21 cellular contexts compared by ENCODE assay signal in the genomic region with DNA sequence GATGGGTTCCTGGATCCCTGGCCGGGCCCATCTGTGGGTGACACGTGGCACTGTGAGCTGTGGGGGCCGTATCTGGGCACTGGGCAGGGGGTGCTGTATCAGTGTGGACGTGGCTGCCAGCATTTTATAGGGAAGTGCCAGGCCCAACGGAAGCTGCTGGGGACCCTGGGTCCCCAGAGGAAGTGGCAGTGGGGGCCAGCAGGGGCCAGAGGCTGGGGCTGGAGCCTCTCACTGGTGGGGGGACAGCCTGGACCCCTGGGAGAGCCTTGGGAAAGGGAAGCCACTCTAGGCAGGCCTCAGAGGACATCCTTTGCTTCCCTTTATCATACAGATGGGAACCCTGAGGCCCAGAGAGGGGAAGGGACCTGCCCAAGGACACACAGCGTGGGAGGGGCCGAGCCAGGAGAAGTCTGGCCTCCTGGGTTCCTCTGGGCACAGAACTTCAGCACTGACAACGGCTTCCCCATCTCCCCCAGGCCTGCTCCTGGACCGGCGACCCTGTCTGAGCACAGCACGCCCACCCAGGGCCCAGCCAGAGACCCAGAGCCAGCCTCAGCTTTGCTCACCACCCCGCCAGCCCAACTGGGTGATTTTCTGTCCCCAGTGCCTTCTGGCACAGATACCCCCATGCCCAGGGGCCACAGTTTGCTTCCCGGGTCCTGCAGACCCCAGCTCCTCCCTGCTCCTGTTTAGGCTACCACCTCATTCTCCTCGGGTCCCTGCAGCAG. TPM values are rescaled to one million over a fixed set of nuclear protein-coding genes. Genes with fewer than 3 reads are reported as not detected.
"Had no signal": no experiment of that assay in that cellular context is flagged by ENCODE, and none has a peak within 500 bp of the region (broad histone marks: within the 10 kb centered on the region; RNA-seq: fewer than 3 reads in every experiment).

No MANE protein-coding gene starts in this region.

- H3K36me3 Mint-ChIP-seq: memory B cell; natural killer cell treated with Interleukin-12 subunit alpha and Interleukin-12 subunit beta and Interleukin-15 and Interleukin-18, amount 100 ng/mL, for 72 hours; stimulated activated memory B cell treated with anti-CD40 and anti-IgM and Interleukin-4, amounts not matched to agents 10 μg/mL and 1 μg/mL and 100 μg/mL, for 72 hours had no signal

- ATAC-seq: effector memory CD8-positive, alpha-beta T cell; left cardiac atrium; lower lobe of right lung; natural killer cell treated with Interleukin-12 subunit alpha and Interleukin-12 subunit beta and Interleukin-15 and Interleukin-18, amount 100 ng/mL, for 72 hours; psoas muscle; sciatic nerve; stimulated activated memory B cell treated with anti-CD40 and anti-IgM and Interleukin-4, amounts not matched to agents 10 μg/mL and 1 μg/mL and 100 μg/mL, for 72 hours had no signal

- H3K9me3 ChIP-seq: esophagus squamous epithelium, left ventricle myocardium inferior, lower lobe of right lung, psoas muscle, spleen, tibial artery had no signal

- H3K27ac ChIP-seq: esophagus squamous epithelium, left ventricle myocardium inferior, lower lobe of right lung, psoas muscle, spleen, tibial artery had no signal

- H3K4me3 Mint-ChIP-seq: effector memory CD8-positive, alpha-beta T cell; memory B cell; natural killer cell treated with Interleukin-12 subunit alpha and Interleukin-12 subunit beta and Interleukin-15 and Interleukin-18, amount 100 ng/mL, for 72 hours; stimulated activated memory B cell treated with anti-CD40 and anti-IgM and Interleukin-4, amounts not matched to agents 10 μg/mL and 1 μg/mL and 100 μg/mL, for 72 hours; stimulated activated naive CD8-positive, alpha-beta T cell treated with anti-CD3 and anti-CD28 coated beads, Interleukin-15, Interleukin-2, amounts not matched to agents 100 ng/mL and 50 ng/mL, for 24 hours had no signal

- H3K27me3 Mint-ChIP-seq: natural killer cell treated with Interleukin-12 subunit alpha and Interleukin-12 subunit beta and Interleukin-15 and Interleukin-18, amount 100 ng/mL, for 72 hours; stimulated activated naive CD8-positive, alpha-beta T cell treated with anti-CD3 and anti-CD28 coated beads, Interleukin-15, Interleukin-2, amounts not matched to agents 100 ng/mL and 50 ng/mL, for 24 hours had no signal

- H3K4me1 Mint-ChIP-seq: stimulated activated memory B cell treated with anti-CD40 and anti-IgM and Interleukin-4, amounts not matched to agents 10 μg/mL and 1 μg/mL and 100 μg/mL, for 72 hours had no signal

- H3K27ac Mint-ChIP-seq: effector memory CD8-positive, alpha-beta T cell; memory B cell; natural killer cell treated with Interleukin-12 subunit alpha and Interleukin-12 subunit beta and Interleukin-15 and Interleukin-18, amount 100 ng/mL, for 72 hours; stimulated activated memory B cell treated with anti-CD40 and anti-IgM and Interleukin-4, amounts not matched to agents 10 μg/mL and 1 μg/mL and 100 μg/mL, for 72 hours; stimulated activated naive CD8-positive, alpha-beta T cell treated with anti-CD3 and anti-CD28 coated beads, Interleukin-15, Interleukin-2, amounts not matched to agents 100 ng/mL and 50 ng/mL, for 24 hours had no signal

- H3K36me3 ChIP-seq: esophagus squamous epithelium, left ventricle myocardium inferior, lower lobe of right lung, spleen, tibial artery had no signal

- H3K9me3 Mint-ChIP-seq: effector memory CD8-positive, alpha-beta T cell; memory B cell; natural killer cell treated with Interleukin-12 subunit alpha and Interleukin-12 subunit beta and Interleukin-15 and Interleukin-18, amount 100 ng/mL, for 72 hours; stimulated activated memory B cell treated with anti-CD40 and anti-IgM and Interleukin-4, amounts not matched to agents 10 μg/mL and 1 μg/mL and 100 μg/mL, for 72 hours; stimulated activated naive CD8-positive, alpha-beta T cell treated with anti-CD3 and anti-CD28 coated beads, Interleukin-15, Interleukin-2, amounts not matched to agents 100 ng/mL and 50 ng/mL, for 24 hours had no signal

- H3K4me3 ChIP-seq: esophagus squamous epithelium, left ventricle myocardium inferior, lower lobe of right lung, psoas muscle, spleen, tibial artery had no signal

- H3K4me1 ChIP-seq: esophagus squamous epithelium, psoas muscle, tibial artery had no signal

- DNase-seq: effector memory CD8-positive, alpha-beta T cell; esophagus squamous epithelium; foreskin fibroblast; kidney; left cardiac atrium; left ventricle myocardium inferior; lower lobe of right lung; midbrain; psoas muscle; spleen; stimulated activated CD4-positive, alpha-beta T cell treated with anti-CD3 and anti-CD28 coated beads, Interleukin-15, amount 100 ng/mL, for 24 hours; stimulated activated CD4-positive, alpha-beta T cell treated with anti-CD3 and anti-CD28 coated beads, Interleukin-1b, Interleukin-23, amount 100 ng/mL, for 48 hours; stimulated activated CD4-positive, alpha-beta T cell treated with anti-CD3 and anti-CD28 coated beads, Interleukin-4, amount 100 ng/mL, for 24 hours; tibial artery had no signal

RNA-seq across cellular contexts. Expression of gene LAMC3, which starts 15.5 kb away (rescaled TPM):
- total RNA-seq: natural killer cell treated with Interleukin-12 subunit alpha and Interleukin-12 subunit beta and Interleukin-15 and Interleukin-18, amount 100 ng/mL, for 72 hours had no signal

RNA-seq across cellular contexts. Expression of gene FIBCD1, which starts 54.4 kb away (rescaled TPM):
- total RNA-seq: esophagus squamous epithelium; natural killer cell treated with Interleukin-12 subunit alpha and Interleukin-12 subunit beta and Interleukin-15 and Interleukin-18, amount 100 ng/mL, for 72 hours; psoas muscle; sciatic nerve; skeletal muscle tissue; ureter had no signal
